ENCODE assay signal across 15 cellular contexts in genomic region chr7:156461881-156462665, GRCh38.
"Had no signal": no experiment of that assay in that cellular context is flagged by ENCODE, and none has a peak within 500 bp of the region (broad histone marks: within the 10 kb centered on the region; RNA-seq: fewer than 3 reads in every experiment).

No MANE protein-coding gene starts in this region.

- H3K27ac Mint-ChIP-seq: activated naive CD8-positive, alpha-beta T cell; natural killer cell had no signal

- ATAC-seq: heart right ventricle; left cardiac atrium; lower lobe of right lung; stimulated activated naive CD8-positive, alpha-beta T cell treated with anti-CD3 and anti-CD28 coated beads, Interleukin-15, Interleukin-2, amounts not matched to agents 100 U/mL and 50 U/mL, for 24 hours had no signal

- H3K4me3 Mint-ChIP-seq: activated naive CD8-positive, alpha-beta T cell; natural killer cell had no signal

- H3K36me3 Mint-ChIP-seq: activated naive CD8-positive, alpha-beta T cell; natural killer cell had no signal

- H3K4me3 ChIP-seq: esophagus muscularis mucosa, heart right ventricle, lower lobe of right lung, tibial nerve, vagina had no signal

- H3K9me3 Mint-ChIP-seq: natural killer cell had no signal

- H3K4me1 Mint-ChIP-seq: natural killer cell had no signal

- DNase-seq: activated CD4-positive, alpha-beta T cell treated with anti-CD3 and anti-CD28 coated beads, Interleukin-2, amount 50 U/mL, for 4 hours; activated T-cell treated with anti-CD3 and anti-CD28 coated beads for 4 hours; effector CD8-positive, alpha-beta T cell; heart right ventricle; left cardiac atrium; lower lobe of right lung; natural killer cell; posterior cingulate gyrus; stimulated activated CD8-positive, alpha-beta memory T cell treated with anti-CD3 and anti-CD28 coated beads, Interleukin-4, amount 100 ng/mL, for 48 hours; stimulated activated naive CD8-positive, alpha-beta T cell treated with anti-CD3 and anti-CD28 coated beads, Interleukin-15, Interleukin-2, amounts not matched to agents 100 U/mL and 50 U/mL, for 24 hours; T-helper 2 cell had no signal
